In the genomic region with DNA sequence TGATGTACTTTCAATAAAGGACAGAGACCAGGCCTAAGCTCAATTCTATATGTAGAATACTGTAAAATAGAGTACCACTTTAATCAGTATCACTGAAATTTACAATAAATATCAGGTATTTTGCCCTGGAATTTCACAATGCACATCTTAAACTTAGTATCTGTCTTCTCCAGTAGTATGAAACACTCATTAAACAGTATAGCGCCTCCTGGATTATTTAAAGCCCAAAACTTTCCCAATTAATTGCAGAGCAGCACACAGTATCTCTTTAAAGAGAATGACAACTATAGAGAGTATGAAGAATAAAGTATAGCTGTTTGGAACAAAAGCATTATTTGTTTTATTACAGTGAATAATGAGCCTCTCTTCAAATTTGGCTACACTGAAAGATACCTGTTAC, we compare ENCODE assay signal across 29 cellular contexts.
"Had no signal": no experiment of that assay in that cellular context is flagged by ENCODE, and none has a peak within 500 bp of the region (broad histone marks: within the 10 kb centered on the region; RNA-seq: fewer than 3 reads in every experiment).

No MANE protein-coding gene starts in this region.

- H3K36me3 ChIP-seq: gastrocnemius medialis, left ventricle myocardium inferior, neutrophil, ovary, prostate gland, sigmoid colon, suprapubic skin, tibial artery had no signal

- DNase-seq: activated CD4-positive, alpha-beta memory T cell treated with anti-CD3 and anti-CD28 coated beads, Interleukin-2, amount 10 ng/mL, durations not matched to agents 7 days and 5 days; activated CD4-positive, alpha-beta T cell treated with anti-CD3 and anti-CD28 coated beads, Interleukin-2, amount 10 ng/mL, durations not matched to agents 7 days and 5 days; activated CD4-positive, CD25-positive, alpha-beta regulatory T cell treated with anti-CD3 and anti-CD28 coated beads, Interleukin-2, amount 50 U/mL, for 72 hours; activated CD8-positive, alpha-beta memory T cell treated with anti-CD3 and anti-CD28 coated beads, Interleukin-2, amount 50 U/mL, for 48 hours; activated gamma-delta T cell; activated naive CD4-positive, alpha-beta T cell treated with anti-CD3 and anti-CD28 coated beads, Interleukin-2, amount 10 ng/mL, durations not matched to agents 7 days and 5 days; activated naive CD8-positive, alpha-beta T cell treated with anti-CD3 and anti-CD28 coated beads, Interleukin-2, amount 10 ng/mL, durations not matched to agents 7 days and 5 days; activated T-cell treated with anti-CD3 and anti-CD28 coated beads, Interleukin-2, amount 50 U/mL, for 24 hours; amniotic stem cell; central memory CD4-positive, alpha-beta T cell; dermis blood vessel endothelial cell; effector CD4-positive, alpha-beta T cell; gastrocnemius medialis; glutamatergic neuron; islet precursor cell; left ventricle myocardium inferior; ovary; retina; sigmoid colon; small intestine; stimulated activated naive B cell treated with anti-CD40 and anti-IgM and Interleukin-4, amounts not matched to agents 10 μg/mL and 1 μg/mL and 100 μg/mL, for 72 hours; T-helper 17 cell; T1000; tibial artery had no signal

- H3K27me3 ChIP-seq: gastrocnemius medialis, neutrophil, ovary, sigmoid colon, suprapubic skin, tibial artery had no signal

- H3K27me3 Mint-ChIP-seq: activated naive CD4-positive, alpha-beta T cell treated with anti-CD3 and anti-CD28 coated beads, Interleukin-2, amount 10 ng/mL, durations not matched to agents 7 days and 5 days; stimulated activated naive B cell treated with anti-CD40 and anti-IgM and Interleukin-4, amounts not matched to agents 10 μg/mL and 1 μg/mL and 100 μg/mL, for 72 hours had no signal

- H3K9me3 Mint-ChIP-seq: activated CD4-positive, alpha-beta memory T cell treated with anti-CD3 and anti-CD28 coated beads, Interleukin-2, amount 10 ng/mL, durations not matched to agents 7 days and 5 days; activated CD4-positive, alpha-beta T cell treated with anti-CD3 and anti-CD28 coated beads, Interleukin-2, amount 10 ng/mL, durations not matched to agents 7 days and 5 days; activated naive CD4-positive, alpha-beta T cell treated with anti-CD3 and anti-CD28 coated beads, Interleukin-2, amount 10 ng/mL, durations not matched to agents 7 days and 5 days; activated naive CD8-positive, alpha-beta T cell treated with anti-CD3 and anti-CD28 coated beads, Interleukin-2, amount 10 ng/mL, durations not matched to agents 7 days and 5 days; activated T-cell treated with anti-CD3 and anti-CD28 coated beads, Interleukin-2, amount 50 U/mL, for 24 hours; nephron; stimulated activated naive B cell treated with anti-CD40 and anti-IgM and Interleukin-4, amounts not matched to agents 10 μg/mL and 1 μg/mL and 100 μg/mL, for 72 hours had no signal

- H3K4me3 ChIP-seq: gastrocnemius medialis, left ventricle myocardium inferior, lung, ovary, prostate gland, sigmoid colon, suprapubic skin, tibial artery had no signal

- H3K9me3 ChIP-seq: gastrocnemius medialis, left ventricle myocardium inferior, neutrophil, ovary, prostate gland, sigmoid colon, suprapubic skin, tibial artery had no signal

- ATAC-seq: gastrocnemius medialis; stimulated activated naive B cell treated with anti-CD40 and anti-IgM and Interleukin-4, amounts not matched to agents 10 μg/mL and 1 μg/mL and 100 μg/mL, for 72 hours; T-helper 17 cell had no signal

- H3K36me3 Mint-ChIP-seq: activated naive CD4-positive, alpha-beta T cell treated with anti-CD3 and anti-CD28 coated beads, Interleukin-2, amount 10 ng/mL, durations not matched to agents 7 days and 5 days; activated naive CD8-positive, alpha-beta T cell treated with anti-CD3 and anti-CD28 coated beads, Interleukin-2, amount 10 ng/mL, durations not matched to agents 7 days and 5 days; stimulated activated naive B cell treated with anti-CD40 and anti-IgM and Interleukin-4, amounts not matched to agents 10 μg/mL and 1 μg/mL and 100 μg/mL, for 72 hours had no signal

- H3K27ac Mint-ChIP-seq: activated CD4-positive, alpha-beta memory T cell treated with anti-CD3 and anti-CD28 coated beads, Interleukin-2, amount 10 ng/mL, durations not matched to agents 7 days and 5 days; activated CD4-positive, alpha-beta T cell treated with anti-CD3 and anti-CD28 coated beads, Interleukin-2, amount 10 ng/mL, durations not matched to agents 7 days and 5 days; activated naive CD4-positive, alpha-beta T cell treated with anti-CD3 and anti-CD28 coated beads, Interleukin-2, amount 10 ng/mL, durations not matched to agents 7 days and 5 days; activated naive CD8-positive, alpha-beta T cell treated with anti-CD3 and anti-CD28 coated beads, Interleukin-2, amount 10 ng/mL, durations not matched to agents 7 days and 5 days; activated T-cell treated with anti-CD3 and anti-CD28 coated beads, Interleukin-2, amount 50 U/mL, for 24 hours; stimulated activated naive B cell treated with anti-CD40 and anti-IgM and Interleukin-4, amounts not matched to agents 10 μg/mL and 1 μg/mL and 100 μg/mL, for 72 hours; T-helper 17 cell had no signal

- H3K4me1 Mint-ChIP-seq: activated CD4-positive, alpha-beta memory T cell treated with anti-CD3 and anti-CD28 coated beads, Interleukin-2, amount 10 ng/mL, durations not matched to agents 7 days and 5 days; activated CD4-positive, alpha-beta T cell treated with anti-CD3 and anti-CD28 coated beads, Interleukin-2, amount 10 ng/mL, durations not matched to agents 7 days and 5 days; activated naive CD4-positive, alpha-beta T cell treated with anti-CD3 and anti-CD28 coated beads, Interleukin-2, amount 10 ng/mL, durations not matched to agents 7 days and 5 days; activated naive CD8-positive, alpha-beta T cell treated with anti-CD3 and anti-CD28 coated beads, Interleukin-2, amount 10 ng/mL, durations not matched to agents 7 days and 5 days; stimulated activated naive B cell treated with anti-CD40 and anti-IgM and Interleukin-4, amounts not matched to agents 10 μg/mL and 1 μg/mL and 100 μg/mL, for 72 hours; T-helper 17 cell had no signal

- H3K27ac ChIP-seq: gastrocnemius medialis, left ventricle myocardium inferior, neutrophil, ovary, sigmoid colon, suprapubic skin, tibial artery had no signal

- H3K4me3 Mint-ChIP-seq: activated CD4-positive, alpha-beta memory T cell treated with anti-CD3 and anti-CD28 coated beads, Interleukin-2, amount 10 ng/mL, durations not matched to agents 7 days and 5 days; activated CD4-positive, alpha-beta T cell treated with anti-CD3 and anti-CD28 coated beads, Interleukin-2, amount 10 ng/mL, durations not matched to agents 7 days and 5 days; activated naive CD4-positive, alpha-beta T cell treated with anti-CD3 and anti-CD28 coated beads, Interleukin-2, amount 10 ng/mL, durations not matched to agents 7 days and 5 days; activated naive CD8-positive, alpha-beta T cell treated with anti-CD3 and anti-CD28 coated beads, Interleukin-2, amount 10 ng/mL, durations not matched to agents 7 days and 5 days; activated T-cell treated with anti-CD3 and anti-CD28 coated beads, Interleukin-2, amount 50 U/mL, for 24 hours; nephron; stimulated activated naive B cell treated with anti-CD40 and anti-IgM and Interleukin-4, amounts not matched to agents 10 μg/mL and 1 μg/mL and 100 μg/mL, for 72 hours; T-helper 17 cell had no signal
